8 cellular contexts compared by ENCODE assay signal in the genomic region with DNA sequence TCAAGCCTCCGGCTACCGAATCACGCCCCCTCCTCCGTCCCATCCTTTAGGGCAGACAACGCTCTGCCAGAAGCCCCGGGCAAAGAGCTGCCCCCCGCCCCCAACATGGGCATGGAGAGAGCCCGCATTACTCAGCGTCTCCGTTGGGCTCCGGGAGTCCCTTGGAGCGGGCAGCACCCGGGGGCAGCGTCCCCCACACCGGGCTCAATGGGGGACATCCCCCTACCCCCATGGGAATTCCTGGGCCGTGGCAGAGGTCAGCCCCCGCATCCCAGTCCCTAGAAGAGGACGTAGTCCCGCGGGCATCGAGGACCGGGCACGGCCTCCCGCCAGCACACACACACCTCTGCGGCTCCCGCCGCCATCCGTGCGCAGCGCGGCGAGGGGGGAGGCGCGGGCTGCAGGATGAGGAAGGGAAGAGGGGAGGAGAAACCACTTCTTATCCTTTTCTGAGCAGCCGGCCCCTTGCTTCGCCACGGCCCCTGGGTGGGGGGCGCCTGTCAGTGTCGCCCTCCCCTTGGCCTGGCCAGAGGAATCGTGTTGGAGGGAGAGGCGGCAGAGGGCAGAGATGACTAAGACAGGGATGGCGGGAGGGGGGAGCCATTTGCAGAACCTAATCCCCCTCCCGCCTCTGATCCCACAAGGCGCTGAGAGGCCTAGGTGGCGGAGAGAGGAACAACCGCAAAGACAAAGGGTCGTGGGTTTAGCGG. TPM values are rescaled to one million over a fixed set of nuclear protein-coding genes. Genes with fewer than 3 reads are reported as not detected.
DNase-seq lines count a peak whose midpoint lies in the region; ATAC-seq, FAIRE-seq and TF ChIP-seq lines count a peak whose summit lies in the region.

No MANE protein-coding gene starts in this region.

- FAIRE-seq in HepG2 (lab: Jason Lieb, UNC): no peak

- H3K9ac ChIP-seq in HepG2 (ENCODE audit: insufficient read depth, low read depth, low read length): no peak overlapping the region

- DNase-seq in CD1c-positive myeloid dendritic cell (ENCODE audit: extremely low spot score) (peak; percentile 47), HEK293T (ENCODE audit: extremely low spot score) (peak; percentile 59), OCI-LY7 (ENCODE audit: low spot score) (no peak), choroid plexus epithelial cell (ENCODE audit: low read depth) (no peak), HepG2 (ENCODE audit: low spot score) (no peak), thyroid gland (no peak), T-helper 9 cell (no peak), GM13977 (ENCODE audit: low spot score) (no peak)

- no peaks in the 10 kb centered on the region for H3K9me2 ChIP-seq in OCI-LY7 (ENCODE audit: insufficient read depth, low read length)

- peaks cover 14% of the 10 kb centered on the region for H3K4me1 ChIP-seq in OCI-LY7 (ENCODE audit: insufficient read depth, low read length, poor library complexity, severe bottlenecking)
- peaks cover 51% of the 10 kb centered on the region for H3K4me1 ChIP-seq in HepG2 (ENCODE audit: insufficient read depth, low read length)
- H3K4me1 ChIP-seq in thyroid gland: peaks cover 0 to 12% of the 10 kb centered on the region in 2 donors

- H3K4me3 ChIP-seq in OCI-LY7 (ENCODE audit: low read depth, low read length, poor library complexity, severe bottlenecking) (peak overlapping the region; percentile 64), choroid plexus epithelial cell (ENCODE audit: low read depth, low read length) (peak overlapping the region; percentile 71), HepG2 (replicated peaks in 1 of 3; ENCODE audit: insufficient read depth in 1 of 3, low read depth in 2 of 3, low read length in 3 of 3) (peak overlapping the region; percentile 54 to 77 (median 69); a peak in 4 of 6 replicates), thyroid gland (replicated peaks in 1 of 3) (peak overlapping the region in 1 of 3 donors; percentile 60)

- TF ChIP-seq CTCF in OCI-LY7 (conservative IDR thresholded peaks at IDR 0.05; ENCODE audit: low read length): no peak
- no peak for TF ChIP-seq CTCF in choroid plexus epithelial cell (conservative IDR thresholded peaks at IDR 0.05; ENCODE audit: low read depth, low read length)
- TF ChIP-seq CTCF in HepG2 (CRISPR knock-in tag; IDR thresholded peaks at IDR 0.05): no peak
- TF ChIP-seq CTCF in thyroid gland (IDR thresholded peaks at IDR 0.05): no peak
- no peak for TF ChIP-seq CTCF in GM13977 (IDR thresholded peaks at IDR 0.05; ENCODE audit: extremely low read depth, insufficient read depth, missing control alignments)

- no peaks in the 10 kb centered on the region for H3K36me3 ChIP-seq in OCI-LY7 (ENCODE audit: insufficient read depth, low read length)
- no peaks in the 10 kb centered on the region for H3K36me3 ChIP-seq in HepG2 (replicated peaks in 1 of 2; ENCODE audit: control insufficient read depth in 1 of 2, insufficient read depth in 2 of 2, low read length in 2 of 2)
- H3K36me3 ChIP-seq in thyroid gland: no peaks in the 10 kb centered on the region

- H3K79me2 ChIP-seq in OCI-LY7 (ENCODE audit: insufficient read depth, low read depth, low read length) (no peaks in the 10 kb centered on the region), HepG2 (ENCODE audit: insufficient read depth, low read length) (no peaks in the 10 kb centered on the region)

- 11% methylated on average over 14 of the region's 48 CpGs for WGBS in HepG2 (ENCODE audit: low lambda C conversion rate)
- WGBS in thyroid gland, 2 donors: 2 to 3% methylated on average over 21 to 27 of the region's 48 CpGs

- POLR2A ChIA-PET in HEK293T (lab: Yijun Ruan, JAX) (interaction anchor here (0.9 to 1.3 kb wide), 3 partner anchors 11 to 73 kb away, joined by 3 to 8 read pairs (median 4); a partner anchor contains a TSS), OCI-LY7 (lab: Charles Lee) (no interaction called here), HepG2 (lab: Yijun Ruan, JAX) (no interaction called here)

- in situ Hi-C loops in HepG2 (cut with HindIII; ENCODE audit: extremely low pct_ligation_motif_present, low pct_unique_long_range_greater_than_20kb): no loop called here
- in situ Hi-C loops in GM13977 (cut with MboI; ENCODE audit: low pct_unique_long_range_greater_than_20kb, low sequenced_read_pairs, unreplicated experiment): no loop called here

- ATAC-seq in HepG2: peak; percentile 56

- H3K9me3 ChIP-seq in OCI-LY7 (ENCODE audit: low read length) (no peaks in the 10 kb centered on the region), HepG2 (ENCODE audit: low read length) (no peaks in the 10 kb centered on the region), thyroid gland (no peaks in the 10 kb centered on the region)

- TF ChIP-seq EP300 in HepG2 (IDR thresholded peaks at IDR 0.05; ENCODE audit: low read depth in 2 of 2, low read length in 2 of 2) (no peak), HepG2 (CRISPR knock-in tag; IDR thresholded peaks at IDR 0.05; ENCODE audit: borderline replicate concordance) (no peak)

- H3K27me3 ChIP-seq in HepG2 (ENCODE audit: control insufficient read depth in 1 of 2, insufficient read depth in 2 of 2, low read length in 2 of 2): peaks cover 6 to 24% of the 10 kb centered on the region in 2 experiments; a peak in 4 of 5 replicates
- H3K27me3 ChIP-seq in thyroid gland: peaks cover 7% of the 10 kb centered on the region

- CTCF ChIA-PET in HEK293T (lab: Yijun Ruan, JAX): interaction anchor here (0.6 to 0.9 kb wide), 4 partner anchors 8 to 45 kb away, joined by 3 to 4 read pairs (median 3); no protein-coding TSS in a partner anchor
- CTCF ChIA-PET in OCI-LY7 (lab: Charles Lee; ENCODE audit: unreplicated experiment): no interaction called here
- CTCF ChIA-PET in HepG2 (lab: Yijun Ruan, JAX; ENCODE audit: low intra/inter-chr PET ratio, low total read pairs): no interaction called here

- BruUV-seq in OCI-LY7 (replicated peaks; lab: Mats Ljungman, UMichigan) (no TSS peak), HepG2 (replicated peaks; lab: Mats Ljungman, UMichigan) (no TSS peak)

- no peak overlapping the region for H3K27ac ChIP-seq in OCI-LY7 (ENCODE audit: low read depth, low read length, poor library complexity, severe bottlenecking)
- H3K27ac ChIP-seq in HepG2 (ENCODE audit: extremely low read length, insufficient read depth, low read length): no peak overlapping the region
- H3K27ac ChIP-seq in thyroid gland: peak overlapping the region in 2 of 3 donors; percentile 17 to 24

- TF ChIP-seq RAD21 in HepG2 (CRISPR knock-in tag; IDR thresholded peaks at IDR 0.05): no peak

- H3K4me2 ChIP-seq in OCI-LY7 (ENCODE audit: low read length) (peak overlapping the region; percentile 82), HepG2 (ENCODE audit: low read depth, low read length) (peak overlapping the region; percentile 92)

- H4K20me1 ChIP-seq in OCI-LY7 (ENCODE audit: insufficient read depth, low read length) (no peaks in the 10 kb centered on the region), HepG2 (ENCODE audit: insufficient read depth, low read length) (no peaks in the 10 kb centered on the region)

- intact Hi-C loops in OCI-LY7 (cut with micrococcal nuclease; ENCODE audit: unreplicated experiment) (loop anchor here (5.0 kb wide), 1 partner anchor 138 kb away; a partner anchor contains a TSS), HepG2 (cut with micrococcal nuclease; ENCODE audit: unreplicated experiment) (no loop called here), thyroid gland (cut with DNase I) (no loop called here)

- H2AFZ ChIP-seq in OCI-LY7 (ENCODE audit: low read length) (peak overlapping the region; percentile 28; the same call in 1 of the 2 replicates), HepG2 (ENCODE audit: low read length) (no peak overlapping the region)

- TF ChIP-seq POLR2A in HepG2 (IDR thresholded peaks at IDR 0.05; ENCODE audit: insufficient read depth in 1 of 2, low read depth in 2 of 2, low read length in 2 of 2): no peak
- no peak for TF ChIP-seq POLR2A in thyroid gland (IDR thresholded peaks at IDR 0.05)

RNA-seq across cellular contexts. Expression of a gene that starts 0.8 kb away (rescaled TPM):
- 0.08 and 0.35 TPM in 2 replicates for total RNA-seq in OCI-LY7 (2014; rRNA removed; shearing (Covaris generic))
- total RNA-seq in OCI-LY7 (2022) (0.98 and 1.8 TPM in 2 replicates), HepG2 (2016; rRNA removed; fragmentation: Illumina TruSeq; extraction: Trizol) (0.13 and 0.15 TPM in 2 replicates), thyroid gland (1 to 10 TPM; 4.7 to 9.2 (median 5.4) TPM)
- total RNA-seq in HepG2 (2016; cell fraction: cytosol; rRNA removed; fragmentation: Illumina TruSeq; extraction: Trizol; ENCODE audit: low read depth): 0.10 TPM in 1 of 2 replicates, not detected in the other
- total RNA-seq in HepG2 (2016; cell fraction: insoluble cytoplasmic fraction; rRNA removed; fragmentation: Illumina TruSeq; extraction: Trizol): 0.15 TPM in 1 of 2 replicates, not detected in the other
- 0.21 TPM in 1 of 2 replicates, not detected in the other for total RNA-seq in HepG2 (2016; cell fraction: membrane; rRNA removed; fragmentation: Illumina TruSeq; extraction: Trizol)
- 0.22 and 0.38 TPM in 2 replicates for total RNA-seq in HepG2 (2016; cell fraction: nucleus; rRNA removed; fragmentation: Illumina TruSeq; extraction: Trizol)
- polyA plus RNA-seq in HepG2 (2011; rRNA removed): 0.58 and 0.91 TPM in 2 replicates
- 0.10 and 0.23 TPM in 2 replicates for polyA plus RNA-seq in HepG2 (2011; cell fraction: cytosol; rRNA removed)
- polyA plus RNA-seq in HepG2 (2011; cell fraction: nucleus; rRNA removed): 5.5 and 6.4 TPM in 2 replicates
- 1.1 and 1.8 TPM in 2 replicates for polyA plus RNA-seq in HepG2 (2012)
- polyA plus RNA-seq in HepG2 (2016; cell fraction: cytosol; fragmentation: Illumina TruSeq; extraction: Trizol; ENCODE audit: low read depth): 0.06 and 2.2 TPM in 2 replicates
- 0.17 and 0.45 TPM in 2 replicates for polyA plus RNA-seq in HepG2 (2016; cell fraction: insoluble cytoplasmic fraction; fragmentation: Illumina TruSeq; extraction: Trizol; ENCODE audit: low read depth)
- polyA plus RNA-seq in HepG2 (2016; cell fraction: membrane; fragmentation: Illumina TruSeq; extraction: Trizol; ENCODE audit: low read depth): 0.13 TPM in 1 of 2 replicates, not detected in the other
- polyA plus RNA-seq in HepG2 (2016; cell fraction: nucleus; fragmentation: Illumina TruSeq; extraction: Trizol; ENCODE audit: insufficient read depth, low read depth): 0.47 and 1.9 TPM in 2 replicates
- polyA minus RNA-seq in HepG2 (2011; rRNA and poly(A)+ RNA removed; ENCODE audit: low replicate concordance): 2.0 and 4.0 TPM in 2 replicates
- 0.69 TPM in 1 of 2 replicates, not detected in the other for polyA minus RNA-seq in HepG2 (2011; cell fraction: cytosol; rRNA and poly(A)+ RNA removed)
- polyA minus RNA-seq in HepG2 (2011; cell fraction: nucleus; rRNA and poly(A)+ RNA removed): 5.0 and 6.2 TPM in 2 replicates

RNA-seq across cellular contexts. Expression of a gene that starts 12.6 kb away (rescaled TPM):
- 45.4 and 47.7 TPM in 2 replicates for total RNA-seq in OCI-LY7 (2014; rRNA removed; shearing (Covaris generic))
- total RNA-seq in OCI-LY7 (2022) (121 and 142 TPM in 2 replicates), HepG2 (2016; rRNA removed; fragmentation: Illumina TruSeq; extraction: Trizol) (25.8 and 30.6 TPM in 2 replicates), thyroid gland (10 to 100 TPM; 47.8 to 58.5 (median 52.7) TPM)
- total RNA-seq in HepG2 (2016; cell fraction: cytosol; rRNA removed; fragmentation: Illumina TruSeq; extraction: Trizol; ENCODE audit: low read depth): 36.1 and 38.7 TPM in 2 replicates
- 18.6 and 29.5 TPM in 2 replicates for total RNA-seq in HepG2 (2016; cell fraction: insoluble cytoplasmic fraction; rRNA removed; fragmentation: Illumina TruSeq; extraction: Trizol)
- 57.5 and 63.8 TPM in 2 replicates for total RNA-seq in HepG2 (2016; cell fraction: membrane; rRNA removed; fragmentation: Illumina TruSeq; extraction: Trizol)
- total RNA-seq in HepG2 (2016; cell fraction: nucleus; rRNA removed; fragmentation: Illumina TruSeq; extraction: Trizol): 29.5 and 33.7 TPM in 2 replicates
- 50.3 and 54.7 TPM in 2 replicates for polyA plus RNA-seq in HepG2 (2011; rRNA removed)
- polyA plus RNA-seq in HepG2 (2011; cell fraction: cytosol; rRNA removed): 20.5 and 28.3 TPM in 2 replicates
- polyA plus RNA-seq in HepG2 (2011; cell fraction: nucleus; rRNA removed): 114 and 121 TPM in 2 replicates
- polyA plus RNA-seq in HepG2 (2012): 52.9 and 73.1 TPM in 2 replicates
- 70.7 and 77.7 TPM in 2 replicates for polyA plus RNA-seq in HepG2 (2016; cell fraction: cytosol; fragmentation: Illumina TruSeq; extraction: Trizol; ENCODE audit: low read depth)
- polyA plus RNA-seq in HepG2 (2016; cell fraction: insoluble cytoplasmic fraction; fragmentation: Illumina TruSeq; extraction: Trizol; ENCODE audit: low read depth): 39.9 and 54.4 TPM in 2 replicates
- polyA plus RNA-seq in HepG2 (2016; cell fraction: membrane; fragmentation: Illumina TruSeq; extraction: Trizol; ENCODE audit: low read depth): 97.4 and 105 TPM in 2 replicates
- polyA plus RNA-seq in HepG2 (2016; cell fraction: nucleus; fragmentation: Illumina TruSeq; extraction: Trizol; ENCODE audit: insufficient read depth, low read depth): 115 and 119 TPM in 2 replicates
- 51.1 and 193 TPM in 2 replicates for polyA minus RNA-seq in HepG2 (2011; rRNA and poly(A)+ RNA removed; ENCODE audit: low replicate concordance)
- 20.0 and 26.1 TPM in 2 replicates for polyA minus RNA-seq in HepG2 (2011; cell fraction: cytosol; rRNA and poly(A)+ RNA removed)
- polyA minus RNA-seq in HepG2 (2011; cell fraction: nucleus; rRNA and poly(A)+ RNA removed): 18.0 and 23.8 TPM in 2 replicates

RNA-seq across cellular contexts. Expression of a gene that starts 43.9 kb away (rescaled TPM):
- 82.0 and 104 TPM in 2 replicates for total RNA-seq in OCI-LY7 (2014; rRNA removed; shearing (Covaris generic))
- total RNA-seq in OCI-LY7 (2022) (66.9 and 67.5 TPM in 2 replicates), HepG2 (2016; rRNA removed; fragmentation: Illumina TruSeq; extraction: Trizol) (22.2 and 33.1 TPM in 2 replicates), thyroid gland (100 to 1,000 TPM in 3 of 4 donors, 10 to 100 TPM in 1; 98.1 to 204 (median 172) TPM)
- 146 and 177 TPM in 2 replicates for total RNA-seq in HepG2 (2016; cell fraction: cytosol; rRNA removed; fragmentation: Illumina TruSeq; extraction: Trizol; ENCODE audit: low read depth)
- total RNA-seq in HepG2 (2016; cell fraction: insoluble cytoplasmic fraction; rRNA removed; fragmentation: Illumina TruSeq; extraction: Trizol): 17.4 and 30.2 TPM in 2 replicates
- total RNA-seq in HepG2 (2016; cell fraction: membrane; rRNA removed; fragmentation: Illumina TruSeq; extraction: Trizol): 86.9 and 114 TPM in 2 replicates
- total RNA-seq in HepG2 (2016; cell fraction: nucleus; rRNA removed; fragmentation: Illumina TruSeq; extraction: Trizol): 11.7 and 11.9 TPM in 2 replicates
- polyA plus RNA-seq in HepG2 (2011; rRNA removed): 27.6 and 29.5 TPM in 2 replicates
- polyA plus RNA-seq in HepG2 (2011; cell fraction: cytosol; rRNA removed): 25.8 and 50.8 TPM in 2 replicates
- polyA plus RNA-seq in HepG2 (2011; cell fraction: nucleus; rRNA removed): 19.2 and 22.8 TPM in 2 replicates
- 13.4 and 25.7 TPM in 2 replicates for polyA plus RNA-seq in HepG2 (2012)
- polyA plus RNA-seq in HepG2 (2016; cell fraction: cytosol; fragmentation: Illumina TruSeq; extraction: Trizol; ENCODE audit: low read depth): 235 and 253 TPM in 2 replicates
- 19.0 and 25.9 TPM in 2 replicates for polyA plus RNA-seq in HepG2 (2016; cell fraction: insoluble cytoplasmic fraction; fragmentation: Illumina TruSeq; extraction: Trizol; ENCODE audit: low read depth)
- polyA plus RNA-seq in HepG2 (2016; cell fraction: membrane; fragmentation: Illumina TruSeq; extraction: Trizol; ENCODE audit: low read depth): 124 and 129 TPM in 2 replicates
- 21.4 TPM in 2 replicates for polyA plus RNA-seq in HepG2 (2016; cell fraction: nucleus; fragmentation: Illumina TruSeq; extraction: Trizol; ENCODE audit: insufficient read depth, low read depth)
- polyA minus RNA-seq in HepG2 (2011; rRNA and poly(A)+ RNA removed; ENCODE audit: low replicate concordance): 17.1 and 32.9 TPM in 2 replicates
- polyA minus RNA-seq in HepG2 (2011; cell fraction: cytosol; rRNA and poly(A)+ RNA removed): 13.6 and 21.6 TPM in 2 replicates
- polyA minus RNA-seq in HepG2 (2011; cell fraction: nucleus; rRNA and poly(A)+ RNA removed): 4.8 and 7.1 TPM in 2 replicates

RNA-seq across cellular contexts. Expression of a gene that starts 54.7 kb away (rescaled TPM):
- total RNA-seq in OCI-LY7 (2014; rRNA removed; shearing (Covaris generic)): not detected in 2 replicates
- total RNA-seq in OCI-LY7 (2022) (not detected in 2 replicates), HepG2 (2016; rRNA removed; fragmentation: Illumina TruSeq; extraction: Trizol) (0.34 and 0.38 TPM in 2 replicates), thyroid gland (10 to 100 TPM in 1 of 4 donors, 1 to 10 TPM in 2, under 1 TPM in 1; 0.45 to 10.6 (median 2.5) TPM)
- 0.40 TPM in 1 of 2 replicates, not detected in the other for total RNA-seq in HepG2 (2016; cell fraction: cytosol; rRNA removed; fragmentation: Illumina TruSeq; extraction: Trizol; ENCODE audit: low read depth)
- total RNA-seq in HepG2 (2016; cell fraction: insoluble cytoplasmic fraction; rRNA removed; fragmentation: Illumina TruSeq; extraction: Trizol): 0.24 TPM in 1 of 2 replicates, not detected in the other
- 0.34 and 0.38 TPM in 2 replicates for total RNA-seq in HepG2 (2016; cell fraction: membrane; rRNA removed; fragmentation: Illumina TruSeq; extraction: Trizol)
- not detected in 2 replicates for total RNA-seq in HepG2 (2016; cell fraction: nucleus; rRNA removed; fragmentation: Illumina TruSeq; extraction: Trizol)
- 1.4 and 2.3 TPM in 2 replicates for polyA plus RNA-seq in HepG2 (2011; rRNA removed)
- 0.93 and 2.4 TPM in 2 replicates for polyA plus RNA-seq in HepG2 (2011; cell fraction: cytosol; rRNA removed)
- 4.4 and 6.2 TPM in 2 replicates for polyA plus RNA-seq in HepG2 (2011; cell fraction: nucleus; rRNA removed)
- polyA plus RNA-seq in HepG2 (2012): 1.5 and 1.7 TPM in 2 replicates
- 0.69 and 0.92 TPM in 2 replicates for polyA plus RNA-seq in HepG2 (2016; cell fraction: cytosol; fragmentation: Illumina TruSeq; extraction: Trizol; ENCODE audit: low read depth)
- 0.71 and 0.76 TPM in 2 replicates for polyA plus RNA-seq in HepG2 (2016; cell fraction: insoluble cytoplasmic fraction; fragmentation: Illumina TruSeq; extraction: Trizol; ENCODE audit: low read depth)
- 0.49 and 0.63 TPM in 2 replicates for polyA plus RNA-seq in HepG2 (2016; cell fraction: membrane; fragmentation: Illumina TruSeq; extraction: Trizol; ENCODE audit: low read depth)
- 1.7 and 3.0 TPM in 2 replicates for polyA plus RNA-seq in HepG2 (2016; cell fraction: nucleus; fragmentation: Illumina TruSeq; extraction: Trizol; ENCODE audit: insufficient read depth, low read depth)
- 0.44 and 0.52 TPM in 2 replicates for polyA minus RNA-seq in HepG2 (2011; rRNA and poly(A)+ RNA removed; ENCODE audit: low replicate concordance)
- polyA minus RNA-seq in HepG2 (2011; cell fraction: cytosol; rRNA and poly(A)+ RNA removed): 0.99 TPM in 1 of 2 replicates, not detected in the other
- not detected in 2 replicates for polyA minus RNA-seq in HepG2 (2011; cell fraction: nucleus; rRNA and poly(A)+ RNA removed)

Comparison
In these comparisons a context has a peak if more than half of its experiments do, and no peak if none do; other contexts are left out.
1. DNase-seq: peak in CD1c-positive myeloid dendritic cell (single experiment) and HEK293T (single experiment); none in OCI-LY7 (single experiment), choroid plexus epithelial cell (single experiment), HepG2 (single experiment), thyroid gland (0 of 2), T-helper 9 cell (single experiment) and GM13977 (single experiment).
2. H3K27ac ChIP-seq: peak in thyroid gland (2 of 3); none in OCI-LY7 (single experiment) and HepG2 (single experiment).